8 cellular contexts compared by ENCODE assay signal in genomic region chr10:32377458-32378370, GRCh38. TPM values are rescaled to one million over a fixed set of nuclear protein-coding genes. Genes with fewer than 3 reads are reported as not detected.
DNase-seq lines count a peak whose midpoint lies in the region; ATAC-seq and TF ChIP-seq lines count a peak whose summit lies in the region.

No MANE protein-coding gene starts in this region.

- intact Hi-C loops in Panc1 (cut with micrococcal nuclease; ENCODE audit: unreplicated experiment): no loop called here

- peak overlapping the region; percentile 98 for H3K4me3 ChIP-seq in GM12865 (ENCODE audit: low read depth, low read length)
- peak overlapping the region; percentile 55 to 79 for H3K4me3 ChIP-seq in Panc1 (ENCODE audit: low read depth in 2 of 2, low read length in 2 of 2)

- no peaks in the 10 kb centered on the region for H3K9me3 ChIP-seq in Panc1 (ENCODE audit: control insufficient read depth, insufficient read depth, low read depth, low read length)

- peaks cover 4% of the 10 kb centered on the region; the same call in 1 of the 2 replicates for H3K4me1 ChIP-seq in Panc1 (ENCODE audit: control insufficient read depth, insufficient read depth, low read length)

- H3K36me3 ChIP-seq in Panc1 (ENCODE audit: control insufficient read depth, insufficient read depth, low read length): no peaks in the 10 kb centered on the region; the same call in none of the 2 replicates

- in situ Hi-C loops in Panc1 (cut with HindIII; ENCODE audit: low pct_unique_long_range_greater_than_20kb, low sequenced_read_pairs): no loop called here

- peak overlapping the region; percentile 84 for H3K27ac ChIP-seq in Panc1 (ENCODE audit: low read length)
- peak overlapping the region; percentile 19 for H3K27ac ChIP-seq in cingulate gyrus (ENCODE audit: low read depth, low read length)
- peak overlapping the region; percentile 85 for H3K27ac ChIP-seq in substantia nigra (ENCODE audit: low read depth, low read length, poor library complexity, severe bottlenecking)

- H3K27me3 ChIP-seq in Panc1 (ENCODE audit: control insufficient read depth, insufficient read depth, low read length): no peaks in the 10 kb centered on the region

- CTCF ChIA-PET in Panc1 (lab: Charles Lee): interaction anchor here (0.6 to 0.7 kb wide), 2 partner anchors 72 to 76 kb away, joined by 3 to 4 read pairs; no protein-coding TSS in a partner anchor

- POLR2A ChIA-PET in Panc1 (lab: Charles Lee): interaction anchor here (0.7 kb wide), 1 partner anchor 114 kb away, joined by 3 read pairs; no protein-coding TSS in a partner anchor

- ATAC-seq in HG03342 (IDR thresholded peaks at IDR 0.05; ENCODE audit: unreplicated experiment) (peak; percentile 38), Panc1 (peak; percentile 52; the same call in 1 of the 2 replicates), left lobe of liver (peak; percentile 40)

- BruUV-seq in Panc1 (replicated peaks; lab: Mats Ljungman, UMichigan): no TSS peak

- DNase-seq in AG09319 (ENCODE audit: extremely low read depth, low read depth) (no peak), GM12865 (ENCODE audit: low read depth) (peak; percentile 66), Panc1 (ENCODE audit: low read depth, low spot score) (no peak), left lobe of liver (ENCODE audit: low spot score) (no peak), substantia nigra (lab: John Stamatoyannopoulos, UW) (peak in 6 of 49 donors; percentile 4 to 34 (median 8)), activated gamma-delta T cell treated with Interleukin-2 at 50 U/mL for 16 hours (no peak)

- TF ChIP-seq CTCF in AG09319 (IDR thresholded peaks at IDR 0.05; ENCODE audit: low read depth, low read length) (peak; percentile 46), GM12865 (IDR thresholded peaks at IDR 0.05; ENCODE audit: insufficient read depth, low read depth, low read length, missing control alignments) (peak; percentile 33), Panc1 (IDR thresholded peaks at IDR 0.05) (peak; percentile 50; the same call in 1 of the 2 replicates)

RNA-seq across cellular contexts. Expression of gene EPC1, which starts 30.8 kb away (rescaled TPM):
- total RNA-seq in Panc1 (2021; ENCODE audit: unreplicated experiment) (18.4 TPM), left lobe of liver (9.6 TPM)
- polyA plus RNA-seq in Panc1 (2012; ENCODE audit: insufficient read length): 8.1 TPM

Comparison
In these comparisons a context has a peak if more than half of its experiments do, and no peak if none do; other contexts are left out.
1. H3K27ac ChIP-seq: peak in every context shown above with its lines; median percentile 85 in substantia nigra; 84 in Panc1; 19 in cingulate gyrus.